ENCODE assay signal across 23 cellular contexts in genomic region chr10:378230-378929, GRCh38.
"Had no signal": no experiment of that assay in that cellular context is flagged by ENCODE, and none has a peak within 500 bp of the region (broad histone marks: within the 10 kb centered on the region; RNA-seq: fewer than 3 reads in every experiment).

No MANE protein-coding gene starts in this region.

- H3K27ac ChIP-seq: coronary artery, foreskin keratinocyte, left ventricle myocardium inferior, neutrophil, ovary, right atrium auricular region, thyroid gland had no signal

- DNase-seq: effector CD4-positive, alpha-beta T cell; endodermal cell; erythroblast; foreskin keratinocyte; immature natural killer cell; kidney; left cardiac atrium; left ventricle myocardium inferior; mesenchymal stem cell; naive B cell; small intestine; stimulated activated CD4-positive, alpha-beta T cell treated with anti-CD3 and anti-CD28 coated beads, Interleukin-12 subunit alpha, Interleukin-12 subunit beta, amount 100 ng/mL, for 4 hours; stimulated activated naive CD4-positive, alpha-beta T cell treated with Interleukin-2 at 50 U/mL for 16 hours; thyroid gland had no signal

- H3K4me3 Mint-ChIP-seq: endodermal cell, naive B cell, nephron, type B pancreatic cell had no signal

- H3K27me3 Mint-ChIP-seq: type B pancreatic cell had no signal

- H3K9me3 ChIP-seq: left ventricle myocardium inferior, neutrophil, ovary, right atrium auricular region, thyroid gland had no signal

- FAIRE-seq: endothelial cell of umbilical vein, kidney, small intestine, urothelium cell line had no signal

- H3K36me3 ChIP-seq: neutrophil, ovary, thyroid gland had no signal

- H3K4me3 ChIP-seq: coronary artery, left ventricle myocardium inferior, lung, ovary, right atrium auricular region, thyroid gland had no signal

- H3K27ac Mint-ChIP-seq: endodermal cell, immature natural killer cell, naive B cell, nephron, type B pancreatic cell had no signal

- H3K9me3 Mint-ChIP-seq: nephron, type B pancreatic cell had no signal

- H3K27me3 ChIP-seq: foreskin keratinocyte, neutrophil, ovary, right atrium auricular region, thyroid gland had no signal

- H3K4me1 ChIP-seq: foreskin keratinocyte had no signal
